1 cellular context compared by ENCODE assay signal in genomic region chr10:121975295-121976086, GRCh38.
A peak's percentile ranks its signal among the peaks of the same experiment; 100 is the strongest.
TF ChIP-seq lines count a peak whose summit lies in the region.

No MANE protein-coding gene starts in this region.

TF ChIP-seq in HEK293, 187 proteins besides CTCF, POLR2A, EP300 and RAD21 (continued from another document and continues in another):
- TF ChIP-seq ZNF670 (tag by site-specific recombination; IDR thresholded peaks at IDR 0.05; ENCODE audit: low read depth) (no peak), MEIS1 (CRISPR knock-in tag; IDR thresholded peaks at IDR 0.05; ENCODE audit: borderline replicate concordance) (no peak; the same call in 1 of the 2 replicates), ZNF629 (tag by site-specific recombination; IDR thresholded peaks at IDR 0.05) (no peak), ZNF398 (tag by site-specific recombination; IDR thresholded peaks at IDR 0.05) (no peak), ZNF621 (tag by site-specific recombination; IDR thresholded peaks at IDR 0.05) (no peak), GLIS2 (tag by site-specific recombination; IDR thresholded peaks at IDR 0.05) (peak; percentile 68), ZNF473 (tag by site-specific recombination; IDR thresholded peaks at IDR 0.05) (no peak), ZNF311 (tag by site-specific recombination; IDR thresholded peaks at IDR 0.05; ENCODE audit: borderline replicate concordance) (no peak), ZNF292 (tag by site-specific recombination; IDR thresholded peaks at IDR 0.05; ENCODE audit: borderline replicate concordance, low read depth) (no peak), ZNF677 (tag by site-specific recombination; IDR thresholded peaks at IDR 0.05) (no peak), ZNF501 (tag by site-specific recombination; IDR thresholded peaks at IDR 0.05) (no peak), ZSCAN16 (tag by site-specific recombination; IDR thresholded peaks at IDR 0.05) (no peak), ZNF350 (tag by site-specific recombination; IDR thresholded peaks at IDR 0.05) (no peak), ZNF654 (tag by site-specific recombination; IDR thresholded peaks at IDR 0.05; ENCODE audit: low read depth) (no peak), ZNF624 (tag by site-specific recombination; IDR thresholded peaks at IDR 0.05) (no peak), PRDM6 (tag by site-specific recombination; IDR thresholded peaks at IDR 0.05) (no peak), ZBTB48 (tag by site-specific recombination; IDR thresholded peaks at IDR 0.05) (0 out of 2 replicates have a peak, but pooled peaks have one; percentile 39), PATZ1 (tag by site-specific recombination; IDR thresholded peaks at IDR 0.05) (peak; percentile 75), REST (tag by site-specific recombination; IDR thresholded peaks at IDR 0.05) (no peak), ZNF248 (tag by site-specific recombination; IDR thresholded peaks at IDR 0.05) (no peak), ZNF146 (tag by site-specific recombination; IDR thresholded peaks at IDR 0.05) (no peak), ZNF354C (tag by site-specific recombination; IDR thresholded peaks at IDR 0.05; ENCODE audit: borderline replicate concordance, low read depth) (no peak), TCF7L2 (IDR thresholded peaks at IDR 0.05; ENCODE audit: borderline replicate concordance, low read depth, low read length) (no peak), ZNF48 (tag by site-specific recombination; IDR thresholded peaks at IDR 0.05) (no peak), ZNF114 (tag by site-specific recombination; IDR thresholded peaks at IDR 0.05) (no peak), SCRT2 (tag by site-specific recombination; IDR thresholded peaks at IDR 0.05) (no peak), GFI1B (tag by site-specific recombination; IDR thresholded peaks at IDR 0.05) (no peak), ZSCAN30 (tag by site-specific recombination; IDR thresholded peaks at IDR 0.05) (no peak), ZSCAN4 (tag by site-specific recombination; IDR thresholded peaks at IDR 0.05) (no peak), ZNF423 (tag by site-specific recombination; IDR thresholded peaks at IDR 0.05) (peak; percentile 28; the same call in 1 of the 2 replicates), ZNF549 (tag by site-specific recombination; IDR thresholded peaks at IDR 0.05) (no peak), ZNF214 (tag by site-specific recombination; IDR thresholded peaks at IDR 0.05; ENCODE audit: borderline replicate concordance) (no peak), ZNF645 (tag by site-specific recombination; IDR thresholded peaks at IDR 0.05) (no peak), ZBTB7A (tag by site-specific recombination; IDR thresholded peaks at IDR 0.05; ENCODE audit: low read depth) (no peak), ZNF544 (tag by site-specific recombination; IDR thresholded peaks at IDR 0.05) (no peak), ZNF596 (tag by site-specific recombination; IDR thresholded peaks at IDR 0.05) (no peak), ZNF175 (tag by site-specific recombination; IDR thresholded peaks at IDR 0.05) (no peak), ZNF433 (tag by site-specific recombination; IDR thresholded peaks at IDR 0.05; ENCODE audit: low read depth) (no peak), ZNF324 (tag by site-specific recombination; IDR thresholded peaks at IDR 0.05) (no peak), ZNF174 (tag by site-specific recombination; IDR thresholded peaks at IDR 0.05) (no peak), GLI4 (tag by site-specific recombination; IDR thresholded peaks at IDR 0.05) (no peak), ZFHX2 (tag by site-specific recombination; conservative IDR thresholded peaks at IDR 0.05) (no peak), ZNF830 (tag by site-specific recombination; IDR thresholded peaks at IDR 0.05; ENCODE audit: low read depth) (no peak), ZNF266 (tag by site-specific recombination; IDR thresholded peaks at IDR 0.05; ENCODE audit: low read depth) (no peak), ZNF600 (tag by site-specific recombination; IDR thresholded peaks at IDR 0.05) (0 out of 2 replicates have a peak, but pooled peaks have one; percentile 30), ZNF140 (tag by site-specific recombination; IDR thresholded peaks at IDR 0.05) (no peak), ZNF19 (tag by site-specific recombination; IDR thresholded peaks at IDR 0.05; ENCODE audit: low read depth) (no peak), ZBTB6 (tag by site-specific recombination; IDR thresholded peaks at IDR 0.05) (no peak), SETDB1 (IDR thresholded peaks at IDR 0.05; ENCODE audit: insufficient read length, low read length) (peak; percentile 31), ZBTB21 (tag by site-specific recombination; IDR thresholded peaks at IDR 0.05) (no peak), FEZF1 (tag by site-specific recombination; IDR thresholded peaks at IDR 0.05) (no peak), ZBTB10 (tag by site-specific recombination; IDR thresholded peaks at IDR 0.05) (0 out of 2 replicates have a peak, but pooled peaks have one; percentile 33), ZNF26 (tag by site-specific recombination; IDR thresholded peaks at IDR 0.05) (no peak)
